ENCODE assay signal across 9 cellular contexts in genomic region chr7:4189151-4189570, GRCh38.
DNase-seq lines count a peak whose midpoint lies in the region; ATAC-seq and TF ChIP-seq lines count a peak whose summit lies in the region.
"Had no signal": no experiment of that assay in that cellular context is flagged by ENCODE, and none has a peak within 500 bp of the region (broad histone marks: within the 10 kb centered on the region; RNA-seq: fewer than 3 reads in every experiment).

No MANE protein-coding gene starts in this region.

- H3K4me3 ChIP-seq in ascending aorta, result peak overlapping the region in 1 of 2 donors; percentile 14
- no peak overlapping the region for H3K4me3 ChIP-seq in right atrium auricular region
- H3K4me3 ChIP-seq in retinal pigment epithelial cell (ENCODE audit: low read length), result peak overlapping the region; percentile 8

- DNase-seq in HT1080 (ENCODE audit: low read depth) (peak; percentile 21), ascending aorta (ENCODE audit: low spot score in 2 of 2) (peak; percentile 22 to 87), right atrium auricular region (ENCODE audit: low spot score) (peak; percentile 67), retinal pigment epithelial cell (ENCODE audit: low read depth) (peak; percentile 38), germinal center (ENCODE audit: low spot score) (no peak)
- no peak for DNase-seq in activated naive CD4-positive, alpha-beta T cell (lab: John Stamatoyannopoulos, UW)
- DNase-seq: NCI-H510A treated with DMSO at 0.1 percent for 48 hours had no signal

- peaks cover 0 to 3% of the 10 kb centered on the region in 2 donors for H3K4me1 ChIP-seq in ascending aorta
- H3K4me1 ChIP-seq in right atrium auricular region, result no peaks in the 10 kb centered on the region

- H3K27ac ChIP-seq in ascending aorta (peak overlapping the region; percentile 9 to 32), right atrium auricular region (no peak overlapping the region)

- TF ChIP-seq CTCF in ascending aorta (IDR thresholded peaks at IDR 0.05) (no peak), right atrium auricular region (IDR thresholded peaks at IDR 0.05) (no peak), retinal pigment epithelial cell (conservative IDR thresholded peaks at IDR 0.05; ENCODE audit: low read depth, low read length) (no peak)

- H3K27me3 ChIP-seq in ascending aorta (no peaks in the 10 kb centered on the region), right atrium auricular region (no peaks in the 10 kb centered on the region)

- H3K36me3 ChIP-seq in ascending aorta (no peaks in the 10 kb centered on the region), right atrium auricular region (no peaks in the 10 kb centered on the region)

- H3K9me3 ChIP-seq in ascending aorta (no peaks in the 10 kb centered on the region), right atrium auricular region (no peaks in the 10 kb centered on the region)

- no peak for ATAC-seq in HG02623 (IDR thresholded peaks at IDR 0.05; ENCODE audit: unreplicated experiment)
- ATAC-seq in HG02970 (IDR thresholded peaks at IDR 0.05; ENCODE audit: low FRiP score, unreplicated experiment), result no peak

- intact Hi-C loops in ascending aorta (cut with DNase I), result no loop called here

Comparison
In these comparisons a context has a peak if more than half of its experiments do, and no peak if none do; other contexts are left out.
1. DNase-seq: peak in HT1080 (single experiment), ascending aorta (2 of 2), right atrium auricular region (single experiment) and retinal pigment epithelial cell (single experiment); none in germinal center (single experiment) and activated naive CD4-positive, alpha-beta T cell (0 of 4).
2. H3K27ac ChIP-seq: peak in ascending aorta (2 of 2); none in right atrium auricular region (0 of 2).